9 cellular contexts compared by ENCODE assay signal in genomic region chr10:43120948-43121290, GRCh38. TPM values are rescaled to one million over a fixed set of nuclear protein-coding genes. Genes with fewer than 3 reads are reported as not detected.
DNase-seq lines count a peak whose midpoint lies in the region; ATAC-seq and TF ChIP-seq lines count a peak whose summit lies in the region.
"Had no signal": no experiment of that assay in that cellular context is flagged by ENCODE, and none has a peak within 500 bp of the region (broad histone marks: within the 10 kb centered on the region; RNA-seq: fewer than 3 reads in every experiment).

No MANE protein-coding gene starts in this region.

- intact Hi-C loops in activated T-helper 1 cell treated with anti-CD3 and anti-CD28 coated beads, Interleukin-12 subunit alpha, Interleukin-12 subunit beta, Interleukin-2, Interleukin-4 antibody, amounts not matched to agents 30 ng/mL and 10 ng/mL and 1 ng/mL, durations not matched to agents 14 hours and 24 hours and 36 hours (cut with micrococcal nuclease), result loop anchor here (1.0 to 5.0 kb wide), 7 partner anchors 8 to 320 kb away; no protein-coding TSS in a partner anchor
- intact Hi-C loops in spleen (cut with DNase I; ENCODE audit: low total_unique reads), result no loop called here

- TF ChIP-seq CTCF in GM06990 (IDR thresholded peaks at IDR 0.05; ENCODE audit: insufficient read depth, low read length, poor library complexity, severe bottlenecking) (no peak), spleen (IDR thresholded peaks at IDR 0.05 in 8 of 11, conservative IDR thresholded peaks at IDR 0.05 in 3 of 11) (no peak)

- H3K4me3 Mint-ChIP-seq in IgD-negative memory B cell, result peak overlapping the region in 3 of 4 donors; percentile 4 to 88 (median 67)
- peak overlapping the region; percentile 54 for H3K4me3 Mint-ChIP-seq in activated T-helper 1 cell treated with anti-CD3 and anti-CD28 coated beads, Interleukin-12 subunit alpha, Interleukin-12 subunit beta, Interleukin-2, Interleukin-4 antibody, amounts not matched to agents 30 ng/mL and 10 ng/mL and 1 ng/mL, durations not matched to agents 14 hours and 24 hours and 36 hours

- peak; percentile 48 for DNase-seq in GM06990 (ENCODE audit: extremely low read depth, insufficient read length)
- peak; percentile 82 for DNase-seq in activated T-helper 1 cell treated with anti-CD3 and anti-CD28 coated beads, Interleukin-12 subunit alpha, Interleukin-12 subunit beta, Interleukin-2, Interleukin-4 antibody, amounts not matched to agents 30 ng/mL and 10 ng/mL and 1 ng/mL, durations not matched to agents 14 hours and 24 hours and 36 hours (ENCODE audit: low spot score)
- DNase-seq in spleen, result peak; percentile 85
- no peak for DNase-seq in amniotic stem cell (lab: John Stamatoyannopoulos, UW)
- no peak for DNase-seq in NCI-H1417 (lab: John Stamatoyannopoulos, UW)
- DNase-seq in 8988T, result no peak

- peak overlapping the region in 6 of 8 donors; percentile 20 to 79 (median 46) for H3K27ac ChIP-seq in spleen
- H3K27ac ChIP-seq: psoas muscle had no signal

- peaks cover 6 to 29% (median 17%) of the 10 kb centered on the region in 6 donors for H3K4me1 ChIP-seq in spleen
- H3K4me1 ChIP-seq: psoas muscle had no signal

- peak; percentile 89 for ATAC-seq in GM21515 (IDR thresholded peaks at IDR 0.05; ENCODE audit: unreplicated experiment)

- no peak for TF ChIP-seq POLR2A in spleen (IDR thresholded peaks at IDR 0.05)

- no peaks in the 10 kb centered on the region for H3K36me3 Mint-ChIP-seq in IgD-negative memory B cell
- no peaks in the 10 kb centered on the region for H3K36me3 Mint-ChIP-seq in activated T-helper 1 cell treated with anti-CD3 and anti-CD28 coated beads, Interleukin-12 subunit alpha, Interleukin-12 subunit beta, Interleukin-2, Interleukin-4 antibody, amounts not matched to agents 30 ng/mL and 10 ng/mL and 1 ng/mL, durations not matched to agents 14 hours and 24 hours and 36 hours (ENCODE audit: low read depth)

- H3K27me3 Mint-ChIP-seq in IgD-negative memory B cell, result no peaks in the 10 kb centered on the region
- no peaks in the 10 kb centered on the region for H3K27me3 Mint-ChIP-seq in activated T-helper 1 cell treated with anti-CD3 and anti-CD28 coated beads, Interleukin-12 subunit alpha, Interleukin-12 subunit beta, Interleukin-2, Interleukin-4 antibody, amounts not matched to agents 30 ng/mL and 10 ng/mL and 1 ng/mL, durations not matched to agents 14 hours and 24 hours and 36 hours (ENCODE audit: insufficient read depth)

- peak overlapping the region; percentile 63 to 81 (median 65) for H3K27ac Mint-ChIP-seq in IgD-negative memory B cell
- H3K27ac Mint-ChIP-seq in activated T-helper 1 cell treated with anti-CD3 and anti-CD28 coated beads, Interleukin-12 subunit alpha, Interleukin-12 subunit beta, Interleukin-2, Interleukin-4 antibody, amounts not matched to agents 30 ng/mL and 10 ng/mL and 1 ng/mL, durations not matched to agents 14 hours and 24 hours and 36 hours, result peak overlapping the region; percentile 90

- H3K9me3 ChIP-seq in spleen, result no peaks in the 10 kb centered on the region
- H3K9me3 ChIP-seq: psoas muscle had no signal

- no peaks in the 10 kb centered on the region for H3K9me3 Mint-ChIP-seq in IgD-negative memory B cell
- H3K9me3 Mint-ChIP-seq in activated T-helper 1 cell treated with anti-CD3 and anti-CD28 coated beads, Interleukin-12 subunit alpha, Interleukin-12 subunit beta, Interleukin-2, Interleukin-4 antibody, amounts not matched to agents 30 ng/mL and 10 ng/mL and 1 ng/mL, durations not matched to agents 14 hours and 24 hours and 36 hours, result no peaks in the 10 kb centered on the region

- H3K4me3 ChIP-seq in GM06990 (replicated peaks; ENCODE audit: low read depth, low read length), result no peak overlapping the region
- no peak overlapping the region for H3K4me3 ChIP-seq in spleen
- H3K4me3 ChIP-seq: psoas muscle had no signal

- H3K36me3 ChIP-seq in GM06990 (ENCODE audit: control insufficient read depth, insufficient read depth, low read length), result no peaks in the 10 kb centered on the region
- no peaks in the 10 kb centered on the region for H3K36me3 ChIP-seq in spleen

- peaks cover 20 to 41% (median 23%) of the 10 kb centered on the region in 3 donors for H3K4me1 Mint-ChIP-seq in IgD-negative memory B cell
- H3K4me1 Mint-ChIP-seq in activated T-helper 1 cell treated with anti-CD3 and anti-CD28 coated beads, Interleukin-12 subunit alpha, Interleukin-12 subunit beta, Interleukin-2, Interleukin-4 antibody, amounts not matched to agents 30 ng/mL and 10 ng/mL and 1 ng/mL, durations not matched to agents 14 hours and 24 hours and 36 hours (ENCODE audit: low read depth), result peaks cover 65% of the 10 kb centered on the region

- WGBS in spleen, 5 donors, result 3 to 28% (median 16%) methylated on average over 3 of the region's 3 CpGs

- H3K27me3 ChIP-seq in GM06990 (replicated peaks; ENCODE audit: control insufficient read depth, insufficient read depth, low read length), result no peaks in the 10 kb centered on the region
- no peaks in the 10 kb centered on the region for H3K27me3 ChIP-seq in spleen (replicated peaks in 1 of 7)

RNA-seq across cellular contexts. Expression of gene CSGALNACT2, which starts 17.3 kb away (rescaled TPM):
- 12.2 TPM for polyA plus RNA-seq in IgD-negative memory B cell
- total RNA-seq in activated T-helper 1 cell treated with anti-CD3 and anti-CD28 coated beads, Interleukin-12 subunit alpha, Interleukin-12 subunit beta, Interleukin-2, Interleukin-4 antibody, amounts not matched to agents 30 ng/mL and 10 ng/mL and 1 ng/mL, durations not matched to agents 14 hours and 24 hours and 36 hours, result 30.3 and 32.0 TPM in 2 replicates
- total RNA-seq in spleen, result 10 to 100 TPM; 29.8 to 77.1 (median 41.9) TPM
- polyA plus RNA-seq in spleen, result 10 to 100 TPM in 1 of 3 donors, 1 to 10 TPM in 2; 8.1 to 10.1 (median 8.5) TPM

RNA-seq across cellular contexts. Expression of gene RET, which starts 44.0 kb away (rescaled TPM):
- polyA plus RNA-seq in IgD-negative memory B cell (0.05 TPM), spleen (under 1 TPM; 0.02 to 0.11 (median 0.10) TPM)
- 0.27 and 0.31 TPM in 2 replicates for total RNA-seq in activated T-helper 1 cell treated with anti-CD3 and anti-CD28 coated beads, Interleukin-12 subunit alpha, Interleukin-12 subunit beta, Interleukin-2, Interleukin-4 antibody, amounts not matched to agents 30 ng/mL and 10 ng/mL and 1 ng/mL, durations not matched to agents 14 hours and 24 hours and 36 hours
- under 1 TPM in 5 of 7 donors, not detected in 2; 0.30 to 0.54 (median 0.34) TPM for total RNA-seq in spleen

Comparison
In these comparisons a context has a peak if more than half of its experiments do, and no peak if none do; other contexts are left out.
1. DNase-seq: peak in GM06990 (single experiment), activated T-helper 1 cell treated with anti-CD3 and anti-CD28 coated beads, Interleukin-12 subunit alpha, Interleukin-12 subunit beta, Interleukin-2, Interleukin-4 antibody, amounts not matched to agents 30 ng/mL and 10 ng/mL and 1 ng/mL, durations not matched to agents 14 hours and 24 hours and 36 hours (single experiment) and spleen (single experiment); none in amniotic stem cell (single experiment), NCI-H1417 (0 of 3) and 8988T (single experiment).